29 cellular contexts compared by ENCODE assay signal in genomic region chr1:98126740-98127139, GRCh38.
"Had no signal": no experiment of that assay in that cellular context is flagged by ENCODE, and none has a peak within 500 bp of the region (broad histone marks: within the 10 kb centered on the region; RNA-seq: fewer than 3 reads in every experiment).

No MANE protein-coding gene starts in this region.

- H3K4me1 ChIP-seq: ascending aorta, breast epithelium had no signal

- H2AFZ ChIP-seq: PC-9 had no signal

- H3K9me3 ChIP-seq: ascending aorta, breast epithelium had no signal

- H3K4me3 ChIP-seq: ascending aorta, breast epithelium, PC-9 had no signal

- H3K27ac Mint-ChIP-seq: activated CD4-positive, alpha-beta T cell treated with anti-CD3 and anti-CD28 coated beads, Interleukin-2, amount 10 ng/mL, durations not matched to agents 24 days and 14 days; activated CD8-positive, alpha-beta T cell treated with anti-CD3 and anti-CD28 coated beads, Interleukin-2, amount 10 ng/mL, durations not matched to agents 7 days and 5 days; activated naive CD4-positive, alpha-beta T cell treated with anti-CD3 and anti-CD28 coated beads, Interleukin-2, amount 50 U/mL, for 24 hours; activated naive CD8-positive, alpha-beta T cell treated with anti-CD3 and anti-CD28 coated beads, Interleukin-2, amount 10 ng/mL, durations not matched to agents 7 days and 5 days; activated T-cell treated with anti-CD3 and anti-CD28 coated beads, Interleukin-2, amount 50 U/mL, for 24 hours; activated T-helper 2 cell treated with anti-CD3 and anti-CD28 coated beads, Interferon-gamma antibody, Interleukin-2, Interleukin-4, amounts not matched to agents 10 μg/mL and 5 μg/mL and 100 μg/mL, durations not matched to agents 14 hours and 24 hours and 36 hours had no signal

- H3K27me3 ChIP-seq: ascending aorta, breast epithelium had no signal

- H3K9me3 Mint-ChIP-seq: activated CD4-positive, alpha-beta T cell treated with anti-CD3 and anti-CD28 coated beads, Interleukin-2, amount 10 ng/mL, durations not matched to agents 24 days and 14 days; activated naive CD4-positive, alpha-beta T cell treated with anti-CD3 and anti-CD28 coated beads, Interleukin-2, amount 50 U/mL, for 24 hours; activated naive CD8-positive, alpha-beta T cell treated with anti-CD3 and anti-CD28 coated beads, Interleukin-2, amount 10 ng/mL, durations not matched to agents 7 days and 5 days; activated T-cell treated with anti-CD3 and anti-CD28 coated beads, Interleukin-2, amount 50 U/mL, for 24 hours; activated T-helper 2 cell treated with anti-CD3 and anti-CD28 coated beads, Interferon-gamma antibody, Interleukin-2, Interleukin-4, amounts not matched to agents 10 μg/mL and 5 μg/mL and 100 μg/mL, durations not matched to agents 14 hours and 24 hours and 36 hours had no signal

- H3K4me1 Mint-ChIP-seq: activated CD4-positive, alpha-beta T cell treated with anti-CD3 and anti-CD28 coated beads, Interleukin-2, amount 10 ng/mL, durations not matched to agents 24 days and 14 days; activated naive CD4-positive, alpha-beta T cell treated with anti-CD3 and anti-CD28 coated beads, Interleukin-2, amount 50 U/mL, for 24 hours; activated naive CD8-positive, alpha-beta T cell treated with anti-CD3 and anti-CD28 coated beads, Interleukin-2, amount 10 ng/mL, durations not matched to agents 7 days and 5 days had no signal

- H3K27ac ChIP-seq: ascending aorta, breast epithelium, PC-9, RWPE1 had no signal

- DNase-seq: activated CD4-positive, alpha-beta T cell treated with anti-CD3 and anti-CD28 coated beads, Interleukin-2, amount 10 ng/mL, durations not matched to agents 24 days and 14 days; activated CD4-positive, alpha-beta T cell treated with anti-CD3 and anti-CD28 coated beads, Interleukin-2, amount 50 U/mL, for 4 hours; activated CD8-positive, alpha-beta T cell treated with anti-CD3 and anti-CD28 coated beads, Interleukin-2, amount 10 ng/mL, durations not matched to agents 7 days and 5 days; activated gamma-delta T cell; activated naive CD4-positive, alpha-beta T cell treated with Interleukin-2 at 50 U/mL for 16 hours; activated naive CD8-positive, alpha-beta T cell treated with anti-CD3 and anti-CD28 coated beads, Interleukin-2, amount 10 ng/mL, durations not matched to agents 7 days and 5 days; activated T-cell treated with anti-CD3 and anti-CD28 coated beads, Interleukin-2, amount 50 U/mL, for 24 hours; amygdala; NCI-H1092 treated with DMSO at 0.1 percent for 48 hours; NCI-H1417; NCI-H146; NCI-H187; NCI-H2029 treated with DMSO at 0.1 percent for 48 hours; NCI-H2107; NCI-H2171; NCI-H510A; NCI-H69; NCI-H82; NK-92 treated with Interleukin-12 subunit alpha and Interleukin-12 subunit beta, amount 100 ng/mL, for 24 hours; PC-9; SIG-M5; T1000 had no signal

- ATAC-seq: activated CD8-positive, alpha-beta T cell treated with anti-CD3 and anti-CD28 coated beads, Interleukin-2, amount 10 ng/mL, durations not matched to agents 7 days and 5 days; Right ventricle myocardium inferior had no signal

- H3K4me3 Mint-ChIP-seq: activated CD4-positive, alpha-beta T cell treated with anti-CD3 and anti-CD28 coated beads, Interleukin-2, amount 10 ng/mL, durations not matched to agents 24 days and 14 days; activated CD8-positive, alpha-beta T cell treated with anti-CD3 and anti-CD28 coated beads, Interleukin-2, amount 10 ng/mL, durations not matched to agents 7 days and 5 days; activated naive CD4-positive, alpha-beta T cell treated with anti-CD3 and anti-CD28 coated beads, Interleukin-2, amount 50 U/mL, for 24 hours; activated naive CD8-positive, alpha-beta T cell treated with anti-CD3 and anti-CD28 coated beads, Interleukin-2, amount 10 ng/mL, durations not matched to agents 7 days and 5 days; activated T-cell treated with anti-CD3 and anti-CD28 coated beads, Interleukin-2, amount 50 U/mL, for 24 hours had no signal

- H3K4me2 ChIP-seq: PC-9 had no signal

- H3K36me3 ChIP-seq: ascending aorta, breast epithelium had no signal

- H3K27me3 Mint-ChIP-seq: activated CD4-positive, alpha-beta T cell treated with anti-CD3 and anti-CD28 coated beads, Interleukin-2, amount 10 ng/mL, durations not matched to agents 24 days and 14 days; activated naive CD8-positive, alpha-beta T cell treated with anti-CD3 and anti-CD28 coated beads, Interleukin-2, amount 10 ng/mL, durations not matched to agents 7 days and 5 days; activated T-cell treated with anti-CD3 and anti-CD28 coated beads, Interleukin-2, amount 50 U/mL, for 24 hours had no signal

- H3K36me3 Mint-ChIP-seq: activated naive CD4-positive, alpha-beta T cell treated with anti-CD3 and anti-CD28 coated beads, Interleukin-2, amount 50 U/mL, for 24 hours; activated naive CD8-positive, alpha-beta T cell treated with anti-CD3 and anti-CD28 coated beads, Interleukin-2, amount 10 ng/mL, durations not matched to agents 7 days and 5 days had no signal

- FAIRE-seq: RCC 7860 had no signal
